In the genomic region with DNA sequence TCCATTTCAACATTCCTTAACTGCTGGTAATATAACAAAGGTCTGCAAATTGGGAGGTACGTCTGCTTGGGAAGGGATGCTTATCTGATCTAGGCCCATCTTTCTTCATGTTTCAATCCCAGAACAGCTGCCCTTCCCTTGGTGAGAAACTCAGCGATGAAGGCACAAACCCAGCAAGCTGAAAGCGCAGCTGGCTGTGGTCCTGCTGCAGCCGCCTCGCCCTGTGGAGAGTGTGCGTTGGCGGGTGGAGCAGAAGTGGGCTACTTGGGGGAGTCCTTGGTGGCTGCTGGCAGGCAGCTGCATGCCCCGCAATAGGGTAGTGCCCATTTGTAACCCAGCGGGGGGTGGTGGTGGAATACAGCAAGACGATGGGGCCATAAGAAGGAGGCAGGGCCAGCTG, we compare ENCODE assay signal across 1 cellular context.
TF ChIP-seq lines count a peak whose summit lies in the region.

No MANE protein-coding gene starts in this region.

TF ChIP-seq in GM23338, 12 proteins besides CTCF, POLR2A, EP300 and RAD21 (continued from another document):
- TF ChIP-seq, protein P1, sequence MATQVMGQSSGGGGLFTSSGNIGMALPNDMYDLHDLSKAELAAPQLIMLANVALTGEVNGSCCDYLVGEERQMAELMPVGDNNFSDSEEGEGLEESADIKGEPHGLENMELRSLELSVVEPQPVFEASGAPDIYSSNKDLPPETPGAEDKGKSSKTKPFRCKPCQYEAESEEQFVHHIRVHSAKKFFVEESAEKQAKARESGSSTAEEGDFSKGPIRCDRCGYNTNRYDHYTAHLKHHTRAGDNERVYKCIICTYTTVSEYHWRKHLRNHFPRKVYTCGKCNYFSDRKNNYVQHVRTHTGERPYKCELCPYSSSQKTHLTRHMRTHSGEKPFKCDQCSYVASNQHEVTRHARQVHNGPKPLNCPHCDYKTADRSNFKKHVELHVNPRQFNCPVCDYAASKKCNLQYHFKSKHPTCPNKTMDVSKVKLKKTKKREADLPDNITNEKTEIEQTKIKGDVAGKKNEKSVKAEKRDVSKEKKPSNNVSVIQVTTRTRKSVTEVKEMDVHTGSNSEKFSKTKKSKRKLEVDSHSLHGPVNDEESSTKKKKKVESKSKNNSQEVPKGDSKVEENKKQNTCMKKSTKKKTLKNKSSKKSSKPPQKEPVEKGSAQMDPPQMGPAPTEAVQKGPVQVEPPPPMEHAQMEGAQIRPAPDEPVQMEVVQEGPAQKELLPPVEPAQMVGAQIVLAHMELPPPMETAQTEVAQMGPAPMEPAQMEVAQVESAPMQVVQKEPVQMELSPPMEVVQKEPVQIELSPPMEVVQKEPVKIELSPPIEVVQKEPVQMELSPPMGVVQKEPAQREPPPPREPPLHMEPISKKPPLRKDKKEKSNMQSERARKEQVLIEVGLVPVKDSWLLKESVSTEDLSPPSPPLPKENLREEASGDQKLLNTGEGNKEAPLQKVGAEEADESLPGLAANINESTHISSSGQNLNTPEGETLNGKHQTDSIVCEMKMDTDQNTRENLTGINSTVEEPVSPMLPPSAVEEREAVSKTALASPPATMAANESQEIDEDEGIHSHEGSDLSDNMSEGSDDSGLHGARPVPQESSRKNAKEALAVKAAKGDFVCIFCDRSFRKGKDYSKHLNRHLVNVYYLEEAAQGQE (IDR thresholded peaks at IDR 0.05; ENCODE audit: unreplicated experiment), result no peak
- TF ChIP-seq CREB1 (CRISPR knock-in tag; IDR thresholded peaks at IDR 0.05; ENCODE audit: low read depth) (no peak), NANOG (IDR thresholded peaks at IDR 0.05; ENCODE audit: borderline replicate concordance) (no peak), EZH2 (IDR thresholded peaks at IDR 0.05; ENCODE audit: low read depth, unreplicated experiment) (no peak), STAT1 (IDR thresholded peaks at IDR 0.05; ENCODE audit: unreplicated experiment) (no peak)
- TF ChIP-seq, protein P2, sequence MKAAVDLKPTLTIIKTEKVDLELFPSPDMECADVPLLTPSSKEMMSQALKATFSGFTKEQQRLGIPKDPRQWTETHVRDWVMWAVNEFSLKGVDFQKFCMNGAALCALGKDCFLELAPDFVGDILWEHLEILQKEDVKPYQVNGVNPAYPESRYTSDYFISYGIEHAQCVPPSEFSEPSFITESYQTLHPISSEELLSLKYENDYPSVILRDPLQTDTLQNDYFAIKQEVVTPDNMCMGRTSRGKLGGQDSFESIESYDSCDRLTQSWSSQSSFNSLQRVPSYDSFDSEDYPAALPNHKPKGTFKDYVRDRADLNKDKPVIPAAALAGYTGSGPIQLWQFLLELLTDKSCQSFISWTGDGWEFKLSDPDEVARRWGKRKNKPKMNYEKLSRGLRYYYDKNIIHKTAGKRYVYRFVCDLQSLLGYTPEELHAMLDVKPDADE (IDR thresholded peaks at IDR 0.05), result no peak
